Comparison of ENCODE assay signal across 1 cellular context in genomic region chr6:42199106-42199981, GRCh38.
TF ChIP-seq lines count a peak whose summit lies in the region.

No MANE protein-coding gene starts in this region.

TF ChIP-seq in K562, 482 proteins besides CTCF, POLR2A, EP300 and RAD21 (continues in another document):
- no peak for TF ChIP-seq CHCHD3 (CRISPR knock-in tag; IDR thresholded peaks at IDR 0.05)
- TF ChIP-seq TEAD1 (CRISPR knock-in tag; IDR thresholded peaks at IDR 0.05), result peak; percentile 77 to 96; a peak in 3 of 4 replicates
- peak; percentile 70 to 89; a peak in 2 of 4 replicates for TF ChIP-seq UBTF (IDR thresholded peaks at IDR 0.05; ENCODE audit: borderline replicate concordance in 1 of 2, low read depth in 2 of 2, low read length in 2 of 2)
- TF ChIP-seq KDM4B (IDR thresholded peaks at IDR 0.05; ENCODE audit: borderline replicate concordance in 2 of 2, low read depth in 1 of 2), result no peak
- peak in 1 of 2 experiments; percentile 82 for TF ChIP-seq NCOA2 (IDR thresholded peaks at IDR 0.05; ENCODE audit: partially characterized antibody in 2 of 2)
- peak; percentile 78 for TF ChIP-seq ZNF274 (IDR thresholded peaks at IDR 0.05; ENCODE audit: borderline replicate concordance, low read depth, low read length)
- no peak for TF ChIP-seq TSC22D4 (tag; IDR thresholded peaks at IDR 0.05)
- TF ChIP-seq FOXP4 (CRISPR knock-in tag; IDR thresholded peaks at IDR 0.05; ENCODE audit: borderline replicate concordance), result peak; percentile 78; the same call in 1 of the 2 replicates
- TF ChIP-seq MEIS2 (IDR thresholded peaks at IDR 0.05; ENCODE audit: partially characterized antibody), result peak; percentile 94
- TF ChIP-seq ZBTB33 (CRISPR knock-in tag; IDR thresholded peaks at IDR 0.05), result peak; percentile 84
- no peak for TF ChIP-seq HEY1 (CRISPR knock-in tag; IDR thresholded peaks at IDR 0.05; ENCODE audit: borderline replicate concordance)
- no peak for TF ChIP-seq ZNF212 (CRISPR knock-in tag; IDR thresholded peaks at IDR 0.05)
- 0 out of 2 replicates have a peak, but pooled peaks have one; percentile 56 for TF ChIP-seq ZZZ3 (IDR thresholded peaks at IDR 0.05)
- TF ChIP-seq NR1H2 (CRISPR knock-in tag; IDR thresholded peaks at IDR 0.05), result 0 out of 2 replicates have a peak, but pooled peaks have one; percentile 81
- TF ChIP-seq MAFG (tag; conservative IDR thresholded peaks at IDR 0.05), result peak; percentile 46; the same call in 1 of the 2 replicates
- TF ChIP-seq ZNF766 (CRISPR knock-in tag; conservative IDR thresholded peaks at IDR 0.05), result peak; percentile 86; the same call in 1 of the 2 replicates
- no peak for TF ChIP-seq ZFP91 (CRISPR knock-in tag; IDR thresholded peaks at IDR 0.05)
- TF ChIP-seq ZNF431 (CRISPR knock-in tag; IDR thresholded peaks at IDR 0.05), result no peak
- TF ChIP-seq ZNF668 (CRISPR knock-in tag; IDR thresholded peaks at IDR 0.05), result 0 out of 2 replicates have a peak, but pooled peaks have one; percentile 44
- TF ChIP-seq CXXC5 (CRISPR knock-in tag; IDR thresholded peaks at IDR 0.05), result peak; percentile 92
- no peak for TF ChIP-seq THRA (IDR thresholded peaks at IDR 0.05)
- 0 out of 2 replicates have a peak, but pooled peaks have one; percentile 4 for TF ChIP-seq SMC3 (conservative IDR thresholded peaks at IDR 0.05; ENCODE audit: insufficient read depth, low read depth, low read length)
- TF ChIP-seq GATAD2B (IDR thresholded peaks at IDR 0.05; ENCODE audit: borderline replicate concordance), result peak; percentile 87; the same call in 1 of the 2 replicates
- TF ChIP-seq SREBF2 (CRISPR knock-in tag; IDR thresholded peaks at IDR 0.05), result no peak
- TF ChIP-seq E2F6 (IDR thresholded peaks at IDR 0.05; ENCODE audit: borderline replicate concordance in 1 of 2, extremely low read depth in 1 of 2, insufficient read depth in 1 of 2, insufficient read length in 1 of 2, low read depth in 1 of 2, low read length in 1 of 2, poor library complexity in 1 of 2, severe bottlenecking in 1 of 2), result peak; percentile 48 to 81
- no peak; the same call in 1 of the 2 replicates for TF ChIP-seq KLF6 (CRISPR knock-in tag; IDR thresholded peaks at IDR 0.05; ENCODE audit: borderline replicate concordance)
- no peak for TF ChIP-seq DIDO1 (tag; IDR thresholded peaks at IDR 0.05; ENCODE audit: low read depth)
- peak in 1 of 2 experiments; percentile 90; a peak in 2 of 4 replicates for TF ChIP-seq ZMIZ1 (IDR thresholded peaks at IDR 0.05; ENCODE audit: low read depth in 2 of 2, low read length in 2 of 2)
- TF ChIP-seq ZNF444 (CRISPR knock-in tag; IDR thresholded peaks at IDR 0.05), result no peak
- no peak for TF ChIP-seq ZNF347 (CRISPR knock-in tag; IDR thresholded peaks at IDR 0.05; ENCODE audit: low read depth)
- TF ChIP-seq BHLHE40 (IDR thresholded peaks at IDR 0.05; ENCODE audit: low read length), result peak; percentile 92
- no peak for TF ChIP-seq PCBP2 (IDR thresholded peaks at IDR 0.05; ENCODE audit: low read depth, low read length, poor library complexity, severe bottlenecking)
- 0 out of 2 replicates have a peak, but pooled peaks have one; percentile 32 for TF ChIP-seq POLR2AphosphoS2 (IDR thresholded peaks at IDR 0.05; ENCODE audit: low read length)
- no peak for TF ChIP-seq BMI1 (IDR thresholded peaks at IDR 0.05; ENCODE audit: low read length)
- peak; percentile 96 for TF ChIP-seq SMARCE1 (IDR thresholded peaks at IDR 0.05)
- peak; percentile 96 for TF ChIP-seq MTA3 (IDR thresholded peaks at IDR 0.05; ENCODE audit: borderline replicate concordance)
- no peak for TF ChIP-seq XRCC4 (IDR thresholded peaks at IDR 0.05; ENCODE audit: extremely low read depth, insufficient read depth, insufficient read length)
- TF ChIP-seq ATF6 (CRISPR knock-in tag; IDR thresholded peaks at IDR 0.05), result peak; percentile 88; the same call in 1 of the 2 replicates
- no peak for TF ChIP-seq DLX4 (CRISPR knock-in tag; IDR thresholded peaks at IDR 0.05)
- TF ChIP-seq MTF1 (CRISPR knock-in tag; IDR thresholded peaks at IDR 0.05; ENCODE audit: borderline replicate concordance), result no peak
- TF ChIP-seq ZNF639 (CRISPR knock-in tag; conservative IDR thresholded peaks at IDR 0.05 in 1 of 2, IDR thresholded peaks at IDR 0.05 in 1 of 2), result peak in 1 of 2 experiments; percentile 82; a peak in 2 of 4 replicates
- peak; percentile 86 for TF ChIP-seq JUND (IDR thresholded peaks at IDR 0.05; ENCODE audit: borderline replicate concordance, low read depth, low read length)
- peak; percentile 92; the same call in 2 of the 3 replicates for TF ChIP-seq JUND (tag; IDR thresholded peaks at IDR 0.05; ENCODE audit: borderline replicate concordance, low read depth, low read length)
- no peak for TF ChIP-seq GTF2A2 (tag; IDR thresholded peaks at IDR 0.05)
- peak; percentile 41; the same call in 1 of the 2 replicates for TF ChIP-seq NFE2 (IDR thresholded peaks at IDR 0.05; ENCODE audit: low read depth)
